1 cellular context compared by ENCODE assay signal in the genomic region with DNA sequence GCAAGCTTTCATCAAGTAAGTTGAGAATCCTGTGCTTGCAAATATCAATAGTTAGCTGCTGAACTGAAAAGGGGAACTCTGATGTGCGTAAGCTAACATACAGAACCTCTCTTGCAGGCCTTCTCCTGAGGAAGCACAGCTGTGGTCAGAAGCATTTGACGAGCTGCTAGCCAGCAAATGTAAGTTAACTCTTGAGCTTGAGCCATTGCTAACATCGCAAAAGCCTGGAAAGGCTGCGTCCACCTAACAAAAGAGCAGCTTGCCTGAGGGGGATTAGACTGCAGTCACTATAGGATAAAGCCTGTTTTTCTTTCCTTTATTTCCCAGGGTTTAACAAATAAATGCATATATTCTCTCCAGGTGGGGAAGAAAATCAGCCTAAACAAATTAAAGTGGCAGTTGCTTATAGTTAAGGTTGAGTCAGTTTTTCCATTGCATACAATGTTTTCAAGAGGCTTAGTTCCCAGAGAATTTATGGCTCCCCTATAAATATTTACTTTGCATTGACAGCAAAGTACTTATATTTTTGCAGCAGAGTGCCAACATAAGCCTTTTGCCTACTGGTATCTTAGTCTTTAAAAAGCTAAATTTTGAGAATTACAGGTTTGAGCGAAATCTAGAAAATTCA.
TF ChIP-seq lines count a peak whose summit lies in the region.

No MANE protein-coding gene starts in this region.

TF ChIP-seq in GM12878, 131 proteins besides CTCF, POLR2A, EP300 and RAD21 (continued from another document):
- TF ChIP-seq TCF12 (IDR thresholded peaks at IDR 0.05; ENCODE audit: low read depth, low read length): peak; percentile 25; the same call in 1 of the 2 replicates
- TF ChIP-seq TCF3 (IDR thresholded peaks at IDR 0.05; ENCODE audit: borderline replicate concordance, insufficient read depth, low read depth, low read length): peak; percentile 51; the same call in 1 of the 2 replicates
- peak; percentile 35; the same call in 1 of the 2 replicates for TF ChIP-seq RUNX3 (IDR thresholded peaks at IDR 0.05; ENCODE audit: low read length)
- no peak for TF ChIP-seq HCFC1 (IDR thresholded peaks at IDR 0.05; ENCODE audit: low read length)
